In genomic region chr18:64678048-64678447, GRCh38 we compare ENCODE assay signal across 20 cellular contexts.
DNase-seq lines count a peak whose midpoint lies in the region; ATAC-seq, FAIRE-seq and TF ChIP-seq lines count a peak whose summit lies in the region.
"Had no signal": no experiment of that assay in that cellular context is flagged by ENCODE, and none has a peak within 500 bp of the region (broad histone marks: within the 10 kb centered on the region; RNA-seq: fewer than 3 reads in every experiment).

No MANE protein-coding gene starts in this region.

- H3K4me1 Mint-ChIP-seq in naive B cell: peaks cover 8 to 15% (median 11%) of the 10 kb centered on the region in 3 donors
- H3K4me1 Mint-ChIP-seq: CD8-positive, alpha-beta memory T cell had no signal

- no peak overlapping the region for H2BK120ac ChIP-seq in H1 (replicated peaks; ENCODE audit: low read depth, low read length)

- TF ChIP-seq RAD21 in H1 (IDR thresholded peaks at IDR 0.05 in 1 of 2, conservative IDR thresholded peaks at IDR 0.05 in 1 of 2; ENCODE audit: low read depth in 2 of 2, low read length in 2 of 2): no peak

- ATAC-seq in naive B cell (ENCODE audit: low read depth in 2 of 2): peak; percentile 63 to 68
- no peak for ATAC-seq in HG02884 (IDR thresholded peaks at IDR 0.05; ENCODE audit: unreplicated experiment)
- ATAC-seq: GM12878, K562 had no signal

- H2BK20ac ChIP-seq in H1 (ENCODE audit: low read length): no peak overlapping the region

- no peak overlapping the region for H3K4ac ChIP-seq in H1 (replicated peaks; ENCODE audit: insufficient read length, low read depth, low read length)

- no peak overlapping the region for H4K5ac ChIP-seq in H1 (ENCODE audit: insufficient read length, low read depth, low read length)

- peak overlapping the region in 3 of 8 donors; percentile 16 to 40 (median 38) for H3K4me3 Mint-ChIP-seq in naive B cell
- H3K4me3 Mint-ChIP-seq: CD8-positive, alpha-beta memory T cell had no signal

- H3K9me3 ChIP-seq in H1 (ENCODE audit: insufficient read depth in 2 of 2, low read depth in 1 of 2, low read length in 1 of 2): no peaks in the 10 kb centered on the region
- H3K9me3 ChIP-seq in transverse colon: no peaks in the 10 kb centered on the region

- TF ChIP-seq CTCF in H1 (IDR thresholded peaks at IDR 0.05; ENCODE audit: control extremely low read depth in 1 of 3, insufficient read depth in 1 of 3, low read depth in 1 of 3, low read length in 3 of 3) (no peak), transverse colon (IDR thresholded peaks at IDR 0.05) (no peak)

- H2AFZ ChIP-seq in H1 (ENCODE audit: low read length): peak overlapping the region; percentile 49; the same call in 1 of the 2 replicates
- H2AFZ ChIP-seq: PC-9 had no signal

- H3K27me3 ChIP-seq in H1 (replicated peaks in 1 of 4; ENCODE audit: control insufficient read depth in 3 of 4, extremely low read depth in 1 of 4, insufficient read depth in 3 of 4, low read length in 3 of 4) (no peaks in the 10 kb centered on the region), transverse colon (no peaks in the 10 kb centered on the region)

- WGBS in H1 (ENCODE audit: extremely low coverage in 1 of 2, insufficient coverage in 1 of 2, insufficient read length in 1 of 2, insufficient replicate concordance in 2 of 2, low coverage in 1 of 2, low lambda C conversion rate in 2 of 2, missing lambda C conversion rate in 1 of 2), 2 experiments: 46% methylated on average over 2 of the region's 2 CpGs; no CpG with 5 or more reads in 1 of the 2 experiments
- 71% methylated on average over 2 of the region's 2 CpGs; no CpG with 5 or more reads in 1 of the 2 donors for WGBS in transverse colon (ENCODE audit: low coverage in 1 of 2), 2 donors

- H2AK5ac ChIP-seq in H1 (ENCODE audit: low read depth, low read length): no peak overlapping the region

- H3K27me3 Mint-ChIP-seq in naive B cell: peaks cover 0 to 9% (median 5%) of the 10 kb centered on the region in 3 donors
- H3K27me3 Mint-ChIP-seq: CD8-positive, alpha-beta memory T cell had no signal

- TF ChIP-seq POLR2A in H1 (IDR thresholded peaks at IDR 0.05; ENCODE audit: control extremely low read depth in 1 of 2, low read depth in 2 of 2, low read length in 2 of 2) (no peak), transverse colon (IDR thresholded peaks at IDR 0.05) (no peak)

- peaks cover 0 to 6% (median 4%) of the 10 kb centered on the region in 4 experiments; a peak in 3 of 7 replicates for H3K4me1 ChIP-seq in H1 (replicated peaks in 1 of 4; ENCODE audit: control insufficient read depth in 3 of 4, insufficient read depth in 4 of 4, low read length in 3 of 4)
- H3K4me1 ChIP-seq in transverse colon: no peaks in the 10 kb centered on the region

- H3K4me2 ChIP-seq in H1 (ENCODE audit: insufficient read depth in 1 of 2, low read depth in 2 of 2, low read length in 2 of 2): peak overlapping the region in 1 of 2 experiments; percentile 47; a peak in 3 of 4 replicates
- H3K4me2 ChIP-seq: PC-9 had no signal

- no peaks in the 10 kb centered on the region for H3K23me2 ChIP-seq in H1 (ENCODE audit: low read depth, low read length)

- H3K4me3 ChIP-seq in H1 (ENCODE audit: extremely low read depth in 1 of 4, insufficient read depth in 2 of 4, low read depth in 3 of 4, low read length in 4 of 4): no peak overlapping the region
- no peak overlapping the region for H3K4me3 ChIP-seq in transverse colon
- H3K4me3 ChIP-seq: GM12878, K562, PC-9 had no signal

- peaks cover 0 to 6% (median 2%) of the 10 kb centered on the region in 7 donors for H3K9me3 Mint-ChIP-seq in naive B cell

- H2BK15ac ChIP-seq in H1 (ENCODE audit: low read length): no peak overlapping the region

- H4K8ac ChIP-seq in H1 (ENCODE audit: extremely low read depth, insufficient read depth, low read length): no peak overlapping the region

- H3K36me3 ChIP-seq in H1 (ENCODE audit: control insufficient read depth in 2 of 4, insufficient read depth in 4 of 4, low read length in 3 of 4) (no peaks in the 10 kb centered on the region), transverse colon (no peaks in the 10 kb centered on the region)

- intact Hi-C loops in transverse colon (cut with DNase I; ENCODE audit: low total_unique reads): no loop called here

- peak overlapping the region in 3 of 6 donors; percentile 6 to 45 (median 19) for H3K27ac Mint-ChIP-seq in naive B cell
- H3K27ac Mint-ChIP-seq: CD8-positive, alpha-beta memory T cell had no signal

- FAIRE-seq in H1 (lab: Jason Lieb, UNC): peak; percentile 90
- FAIRE-seq: GM12878, K562 had no signal

- H3K56ac ChIP-seq in H1 (replicated peaks; ENCODE audit: insufficient read length, low read depth, low read length): no peak overlapping the region

- peaks cover 0 to 13% of the 10 kb centered on the region in 2 donors for H3K36me3 Mint-ChIP-seq in naive B cell
- H3K36me3 Mint-ChIP-seq: CD8-positive, alpha-beta memory T cell had no signal

- no peak overlapping the region for H3K18ac ChIP-seq in H1 (ENCODE audit: extremely low read depth, low read length)

- POLR2A ChIA-PET in H1 (lab: Charles Lee; ENCODE audit: partially characterized antibody): interaction anchor here (1.4 kb wide), 1 partner anchor 9 kb away, joined by 3 read pairs; no protein-coding TSS in a partner anchor

- no peak overlapping the region for H4K91ac ChIP-seq in H1 (replicated peaks; ENCODE audit: insufficient read length, low read length)

- peak; percentile 36 for DNase-seq in ELF-1 (ENCODE audit: low read depth, low spot score)
- peak; percentile 64 for DNase-seq in NCI-H146 (lab: John Stamatoyannopoulos, UW)
- no peak for DNase-seq in H1 (ENCODE audit: low read depth in 1 of 2, low spot score in 2 of 2)
- no peak for DNase-seq in naive B cell
- DNase-seq in NCI-H2029 (lab: John Stamatoyannopoulos, UW): no peak
- DNase-seq in transverse colon: no peak
- no peak for DNase-seq in medulla oblongata (ENCODE audit: extremely low spot score)
- DNase-seq: CD8-positive, alpha-beta memory T cell; DND-41; GDM1; GOT3; MV-4-11; NCI-H1436 treated with DMSO at 0.1 percent for 48 hours; NCI-H2107; NCI-H2227 treated with DMSO at 0.1 percent for 48 hours; NCI-H526; PC-9 had no signal

- H3K79me1 ChIP-seq in H1 (ENCODE audit: low read depth, low read length): no peaks in the 10 kb centered on the region

- H3K27ac ChIP-seq in H1 (ENCODE audit: low read depth, low read length) (no peak overlapping the region), transverse colon (no peak overlapping the region)
- H3K27ac ChIP-seq: PC-9 had no signal

- no peak overlapping the region for H2BK5ac ChIP-seq in H1 (ENCODE audit: low read depth, low read length)

- CTCF ChIA-PET in H1 (lab: Charles Lee; ENCODE audit: partially characterized antibody): interaction anchor here (0.7 to 1.0 kb wide), 2 partner anchors 9 to 19 kb away, joined by 3 read pairs; no protein-coding TSS in a partner anchor

- no peaks in the 10 kb centered on the region for H4K20me1 ChIP-seq in H1 (replicated peaks in 1 of 2; ENCODE audit: control insufficient read depth in 1 of 2, insufficient read depth in 2 of 2, low read length in 2 of 2)

- TF ChIP-seq EP300 in H1 (IDR thresholded peaks at IDR 0.05; ENCODE audit: borderline replicate concordance in 1 of 2, low read depth in 2 of 2, low read length in 2 of 2) (no peak), transverse colon (IDR thresholded peaks at IDR 0.05; ENCODE audit: low read depth) (no peak)

- H3K79me2 ChIP-seq in H1 (ENCODE audit: control insufficient read depth in 1 of 2, insufficient read depth in 2 of 2, low read length in 2 of 2): no peaks in the 10 kb centered on the region

- in situ Hi-C loops in transverse colon (cut with MboI; ENCODE audit: low pct_ligation_motif_present in 1 of 4, low pct_unique_long_range_greater_than_20kb in 1 of 4, low sequenced_read_pairs in 3 of 4): loop anchor here in 1 of 4 donors (25.0 kb wide), 1 partner anchor 91 kb away; no protein-coding TSS in a partner anchor

- H3K9ac ChIP-seq in H1 (replicated peaks in 1 of 4; ENCODE audit: extremely low read depth in 1 of 4, low read depth in 3 of 4, low read length in 3 of 4): no peak overlapping the region

- no peak overlapping the region for H2BK12ac ChIP-seq in H1 (ENCODE audit: low read depth, low read length)

- no peak overlapping the region for H3K14ac ChIP-seq in H1 (ENCODE audit: insufficient read length)

- no peak overlapping the region for H3K23ac ChIP-seq in H1 (ENCODE audit: insufficient read length)

TF ChIP-seq in H1, 55 proteins besides CTCF, POLR2A, EP300 and RAD21:
- no peak for TF ChIP-seq POU5F1 (IDR thresholded peaks at IDR 0.05; ENCODE audit: low read depth, low read length)
- no peak for TF ChIP-seq JUN (IDR thresholded peaks at IDR 0.05; ENCODE audit: low read depth, low read length)
- TF ChIP-seq E2F6 (IDR thresholded peaks at IDR 0.05): no peak
- no peak for TF ChIP-seq CTBP2 (IDR thresholded peaks at IDR 0.05; ENCODE audit: borderline replicate concordance, insufficient read depth, insufficient read length, low read length)
- TF ChIP-seq SIX5 (IDR thresholded peaks at IDR 0.05; ENCODE audit: low read depth, low read length): no peak
- TF ChIP-seq CHD1 (IDR thresholded peaks at IDR 0.05; ENCODE audit: low read depth, low read length): no peak
- no peak for TF ChIP-seq EGR1 (IDR thresholded peaks at IDR 0.05; ENCODE audit: borderline replicate concordance, low read depth, low read length)
- TF ChIP-seq CEBPB (IDR thresholded peaks at IDR 0.05; ENCODE audit: low read depth, low read length): no peak
- no peak for TF ChIP-seq BACH1 (IDR thresholded peaks at IDR 0.05; ENCODE audit: low read length)
- TF ChIP-seq MAX (IDR thresholded peaks at IDR 0.05): no peak
- no peak for TF ChIP-seq CHD2 (IDR thresholded peaks at IDR 0.05; ENCODE audit: low read length)
- no peak for TF ChIP-seq PHF8 (conservative IDR thresholded peaks at IDR 0.05; ENCODE audit: low read depth, low read length)

Comparison
In these comparisons a context has a peak if more than half of its experiments do, and no peak if none do; other contexts are left out.
1. DNase-seq: peak in ELF-1 (single experiment) and NCI-H146 (single experiment); none in H1 (0 of 2), naive B cell (single experiment), NCI-H2029 (single experiment), transverse colon (single experiment) and medulla oblongata (single experiment).